In genomic region chr1:205680073-205680851, GRCh38 we compare ENCODE assay signal across 8 cellular contexts. TPM values are rescaled to one million over a fixed set of nuclear protein-coding genes. Genes with fewer than 3 reads are reported as not detected.
DNase-seq lines count a peak whose midpoint lies in the region; ATAC-seq and TF ChIP-seq lines count a peak whose summit lies in the region.

Gene SLC45A3, minus strand, starts transcription at chr1:205680509. Its CDS starts 15,853 bp downstream, at chr1:205664656.

- peak within 1 kb of the TSS; percentile 81 for H3K9ac ChIP-seq in skeletal muscle satellite cell (ENCODE audit: low read depth, low read length)

- WGBS in iPS DF 6.9 (ENCODE audit: insufficient coverage, insufficient read length), result no CpG with 5 or more reads among the region's 86 CpGs

- H3K9me3 ChIP-seq in ascending aorta (no peaks in the 10 kb centered on the region), iPS DF 6.9 (ENCODE audit: control insufficient read depth, insufficient read depth, low read length) (no peaks in the 10 kb centered on the region), skeletal muscle satellite cell (replicated peaks; ENCODE audit: low read length) (no peaks in the 10 kb centered on the region)

- peak within 1 kb of the TSS; percentile 45 for H3K4me3 ChIP-seq in AG09309 (ENCODE audit: control insufficient read depth, low read depth, low read length)
- H3K4me3 ChIP-seq in ascending aorta, result peak within 1 kb of the TSS; percentile 76 to 86
- H3K4me3 ChIP-seq in iPS DF 6.9 (ENCODE audit: low read length), result peak within 1 kb of the TSS; percentile 93
- peak within 1 kb of the TSS; percentile 90 for H3K4me3 ChIP-seq in skeletal muscle satellite cell (ENCODE audit: low read length)

- H3K27me3 ChIP-seq in ascending aorta (no peaks in the 10 kb centered on the region), iPS DF 6.9 (ENCODE audit: control insufficient read depth, insufficient read depth, low read length) (no peaks in the 10 kb centered on the region), skeletal muscle satellite cell (ENCODE audit: control insufficient read depth, insufficient read depth, low read length) (peaks cover 10% of the 10 kb centered on the region)

- no peaks in the 10 kb centered on the region for H3K36me3 ChIP-seq in ascending aorta
- H3K36me3 ChIP-seq in iPS DF 6.9 (ENCODE audit: control insufficient read depth, insufficient read depth, low read length), result no peaks in the 10 kb centered on the region
- H3K36me3 ChIP-seq in skeletal muscle satellite cell (ENCODE audit: insufficient read depth, low read length), result no peaks in the 10 kb centered on the region

- peak within 1 kb of the TSS; percentile 78 to 88 for H3K27ac ChIP-seq in ascending aorta
- no peak within 1 kb of the TSS for H3K27ac ChIP-seq in iPS DF 6.9 (ENCODE audit: low read length)

- intact Hi-C loops in ascending aorta (cut with DNase I), result loop anchor here (2.0 kb wide), 1 partner anchor 47 kb away; the partner anchor contains the start of gene ELK4

- no peak for ATAC-seq in HG02610 (IDR thresholded peaks at IDR 0.05; ENCODE audit: unreplicated experiment)

- H3K4me1 ChIP-seq in ascending aorta (peaks cover 0 to 21% of the 10 kb centered on the region in 2 donors), iPS DF 6.9 (ENCODE audit: control insufficient read depth, insufficient read depth, low read length) (peaks cover 11% of the 10 kb centered on the region; the same call in 1 of the 2 replicates), skeletal muscle satellite cell (ENCODE audit: control insufficient read depth, insufficient read depth, low read length) (peaks cover 9% of the 10 kb centered on the region)

- no peak for TF ChIP-seq CTCF in AG09309 (IDR thresholded peaks at IDR 0.05; ENCODE audit: control insufficient read depth, insufficient read depth, low read depth, low read length, missing control alignments)
- TF ChIP-seq CTCF in GM20000 (IDR thresholded peaks at IDR 0.05; ENCODE audit: extremely low read depth, missing control alignments), result no peak
- TF ChIP-seq CTCF in ascending aorta (IDR thresholded peaks at IDR 0.05), result no peak

- DNase-seq in AG09309 (ENCODE audit: low read depth) (no peak), GM20000 (ENCODE audit: low spot score) (peak; percentile 70), ascending aorta (ENCODE audit: low spot score in 2 of 2) (no peak), iPS DF 6.9 (ENCODE audit: low read depth, low spot score) (no peak), Ammon's horn (ENCODE audit: low spot score) (no peak)

- peak within 1 kb of the TSS; percentile 100 for H3K4me2 ChIP-seq in skeletal muscle satellite cell (ENCODE audit: low read length)

TF ChIP-seq in PFSK-1, 5 proteins besides CTCF, POLR2A, EP300 and RAD21:
- TF ChIP-seq REST (IDR thresholded peaks at IDR 0.05; ENCODE audit: insufficient read depth in 1 of 2, low read depth in 2 of 2, low read length in 2 of 2) (no peak), FOXP2 (optimal IDR thresholded peaks at IDR 0.05; ENCODE audit: borderline replicate concordance, extremely low read depth, extremely low read length, insufficient read depth) (no peak), TAF1 (IDR thresholded peaks at IDR 0.05; ENCODE audit: borderline replicate concordance, insufficient read depth, low read length) (no peak), SIN3A (IDR thresholded peaks at IDR 0.05; ENCODE audit: borderline replicate concordance, insufficient read depth, low read length) (0 out of 2 replicates have a peak, but pooled peaks have one; percentile 2), POLR2AphosphoS5 (IDR thresholded peaks at IDR 0.05; ENCODE audit: low read depth, low read length) (no peak)
TF ChIP-seq in PFSK-1: peak in this region for 1.

RNA-seq across cellular contexts. Expression of gene SLC45A3, which starts in this region (rescaled TPM):
- polyA plus RNA-seq in PFSK-1 (2012; ENCODE audit: insufficient read length, low read depth), result 5.4 TPM
- 3.4 TPM for total RNA-seq in ascending aorta
- 0.51 and 1.1 TPM in 2 replicates for total RNA-seq in skeletal muscle satellite cell (2012; rRNA removed)
